ENCODE assay signal across 8 cellular contexts in the genomic region with DNA sequence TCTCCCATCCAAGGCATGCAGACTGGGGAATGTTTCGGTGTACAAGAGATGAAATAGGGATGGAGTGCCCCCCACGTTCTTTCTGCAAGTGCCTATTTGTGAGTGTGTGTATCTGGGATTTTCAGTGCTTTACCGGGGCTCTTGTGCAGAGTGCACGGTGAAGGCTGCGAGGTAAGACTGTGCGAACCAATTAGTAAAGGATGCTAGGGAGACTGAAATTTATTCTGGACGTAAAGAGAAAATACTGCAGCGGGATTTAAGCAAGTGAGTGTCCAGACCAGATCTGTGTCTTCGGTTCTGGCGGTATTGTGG. TPM values are rescaled to one million over a fixed set of nuclear protein-coding genes. Genes with fewer than 3 reads are reported as not detected.
A peak's percentile ranks its signal among the peaks of the same experiment; 100 is the strongest.
DNase-seq lines count a peak whose midpoint lies in the region; ATAC-seq and TF ChIP-seq lines count a peak whose summit lies in the region.

No MANE protein-coding gene starts in this region.

- peaks cover 35% of the 10 kb centered on the region for H3K4me1 ChIP-seq in lower lobe of right lung
- no peaks in the 10 kb centered on the region for H3K4me1 ChIP-seq in urinary bladder (ENCODE audit: insufficient read depth)

- no peaks in the 10 kb centered on the region for H3K27me3 ChIP-seq in lower lobe of right lung (ENCODE audit: low read depth)

- 1% methylated on average over 10 of the region's 10 CpGs for WGBS in urinary bladder

- H3K4me1 Mint-ChIP-seq in activated T-cell treated with anti-CD3 and anti-CD28 coated beads, Interleukin-2, amount 50 U/mL, for 4 hours (ENCODE audit: low read depth): peaks cover 26% of the 10 kb centered on the region

- H3K4me3 Mint-ChIP-seq in activated T-cell treated with anti-CD3 and anti-CD28 coated beads, Interleukin-2, amount 50 U/mL, for 4 hours: peak overlapping the region; percentile 90

- H3K27ac ChIP-seq in angular gyrus (ENCODE audit: low read depth, low read length) (peak overlapping the region; percentile 85), lower lobe of right lung (peak overlapping the region; percentile 94), urinary bladder (ENCODE audit: low read depth) (no peak overlapping the region)

- H3K36me3 ChIP-seq in lower lobe of right lung: no peaks in the 10 kb centered on the region
- H3K36me3 ChIP-seq in urinary bladder (ENCODE audit: insufficient read depth): peaks cover 2% of the 10 kb centered on the region

- no peaks in the 10 kb centered on the region for H3K9me3 Mint-ChIP-seq in activated T-cell treated with anti-CD3 and anti-CD28 coated beads, Interleukin-2, amount 50 U/mL, for 4 hours

- peaks cover 7% of the 10 kb centered on the region for H3K36me3 Mint-ChIP-seq in activated T-cell treated with anti-CD3 and anti-CD28 coated beads, Interleukin-2, amount 50 U/mL, for 4 hours (ENCODE audit: insufficient read depth)

- no peaks in the 10 kb centered on the region for H3K27me3 Mint-ChIP-seq in activated T-cell treated with anti-CD3 and anti-CD28 coated beads, Interleukin-2, amount 50 U/mL, for 4 hours (ENCODE audit: low read depth)

- intact Hi-C loops in lower lobe of right lung (cut with DNase I): no loop called here

- DNase-seq in activated T-cell treated with anti-CD3 and anti-CD28 coated beads, Interleukin-2, amount 50 U/mL, for 4 hours: no peak
- no peak for DNase-seq in activated T-cell treated with anti-CD3 and anti-CD28 coated beads, Interleukin-2, amount 50 U/mL, for 1 hour
- no peak for DNase-seq in lower lobe of right lung
- DNase-seq in dedifferentiated amniotic fluid mesenchymal stem cell (ENCODE audit: extremely low spot score): no peak
- DNase-seq in ureter (ENCODE audit: low spot score): no peak

- H3K9me3 ChIP-seq in lower lobe of right lung: no peaks in the 10 kb centered on the region

- peak overlapping the region; percentile 87 for H3K4me3 ChIP-seq in lower lobe of right lung
- H3K4me3 ChIP-seq in urinary bladder (ENCODE audit: low read depth, low read length): peak overlapping the region; percentile 64

- peak; percentile 31 to 32 for ATAC-seq in activated T-cell treated with anti-CD3 and anti-CD28 coated beads, Interleukin-2, amount 50 U/mL, for 4 hours
- peak; percentile 22 for ATAC-seq in HG03175 (IDR thresholded peaks at IDR 0.05; ENCODE audit: unreplicated experiment)
- ATAC-seq in lower lobe of right lung: no peak

- TF ChIP-seq CTCF in lower lobe of right lung (IDR thresholded peaks at IDR 0.05): no peak

RNA-seq across cellular contexts. Expression of gene MAGEF1, which starts 0.3 kb away (rescaled TPM):
- total RNA-seq in activated T-cell treated with anti-CD3 and anti-CD28 coated beads, Interleukin-2, amount 50 U/mL, for 4 hours: 10 to 100 TPM; 24.8 to 27.6 (median 25.7) TPM
- total RNA-seq in lower lobe of right lung (23.5 TPM), urinary bladder (26.3 TPM), ureter (30.4 TPM)
- 54.2 TPM for polyA plus RNA-seq in urinary bladder

Comparison
In these comparisons a context has a peak if more than half of its experiments do, and no peak if none do; other contexts are left out.
1. ATAC-seq: peak in activated T-cell treated with anti-CD3 and anti-CD28 coated beads, Interleukin-2, amount 50 U/mL, for 4 hours (2 of 2) and HG03175 (single experiment); none in lower lobe of right lung (0 of 2).